In the genomic region with DNA sequence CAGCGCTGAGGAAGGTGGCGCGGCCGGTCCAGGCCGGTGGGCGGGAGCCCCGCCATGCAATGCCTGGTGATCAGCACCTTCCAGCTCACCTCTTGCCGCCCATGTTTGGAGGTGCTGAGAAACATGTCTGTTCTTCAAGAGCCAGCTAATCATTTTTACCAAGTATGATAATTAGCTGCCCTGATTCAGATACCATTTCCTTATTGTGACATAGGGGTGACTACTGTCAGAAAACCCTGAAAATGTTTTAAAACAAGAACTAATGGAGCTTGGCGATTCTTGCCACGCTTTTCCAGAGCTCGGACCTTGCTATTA, we compare ENCODE assay signal across 10 cellular contexts. TPM values are rescaled to one million over a fixed set of nuclear protein-coding genes. Genes with fewer than 3 reads are reported as not detected.
A peak's percentile ranks its signal among the peaks of the same experiment; 100 is the strongest.
DNase-seq lines count a peak whose midpoint lies in the region; ATAC-seq and TF ChIP-seq lines count a peak whose summit lies in the region.
"Had no signal": no experiment of that assay in that cellular context is flagged by ENCODE, and none has a peak within 500 bp of the region (broad histone marks: within the 10 kb centered on the region; RNA-seq: fewer than 3 reads in every experiment).

No MANE protein-coding gene starts in this region.

- peak; percentile 13 to 72 for DNase-seq in NOMO-1 (lab: John Stamatoyannopoulos, UW; ENCODE audit: unreplicated experiment in 2 of 2)
- no peak for DNase-seq in NOMO-1 treated with dmso at 0.1 percent for 144 hours (lab: John Stamatoyannopoulos, UW; ENCODE audit: unreplicated experiment)
- DNase-seq in astrocyte of the cerebellum (ENCODE audit: low read depth), result no peak
- peak; percentile 31 for DNase-seq in kidney tubule cell (ENCODE audit: low spot score)
- DNase-seq in left colon, result no peak
- DNase-seq in AG08396 (ENCODE audit: low spot score), result no peak
- DNase-seq: Karpas-422 had no signal

- H3K27me3 ChIP-seq in subcutaneous abdominal adipose tissue (ENCODE audit: control insufficient read depth in 5 of 5, insufficient read depth in 4 of 5, low read length in 5 of 5), result peaks cover 0 to 26% (median 6%) of the 10 kb centered on the region in 5 donors

- H3K36me3 ChIP-seq in subcutaneous abdominal adipose tissue (ENCODE audit: control insufficient read depth in 5 of 5, insufficient read depth in 5 of 5, low read length in 5 of 5), result no peaks in the 10 kb centered on the region

- H3K4me1 ChIP-seq in subcutaneous abdominal adipose tissue (ENCODE audit: control insufficient read depth in 5 of 5, insufficient read depth in 5 of 5, low read length in 5 of 5), result peaks cover 0 to 22% (median 14%) of the 10 kb centered on the region in 5 donors

- H3K9me3 ChIP-seq in subcutaneous abdominal adipose tissue (ENCODE audit: control insufficient read depth in 5 of 5, low read length in 5 of 5), result no peaks in the 10 kb centered on the region

- ATAC-seq in HG03457 (IDR thresholded peaks at IDR 0.05; ENCODE audit: unreplicated experiment) (no peak), left colon (no peak)

- H3K9ac ChIP-seq in subcutaneous abdominal adipose tissue (ENCODE audit: low read length in 5 of 5), result no peak overlapping the region

- in situ Hi-C loops in astrocyte of the cerebellum (cut with HindIII; ENCODE audit: low sequenced_read_pairs), result no loop called here

- intact Hi-C loops in left colon (cut with DNase I, micrococcal nuclease), result no loop called here

- no peak for TF ChIP-seq CTCF in astrocyte of the cerebellum (IDR thresholded peaks at IDR 0.05; ENCODE audit: low read depth, low read length, missing control alignments)

- no peak overlapping the region for H3K27ac ChIP-seq in subcutaneous abdominal adipose tissue (ENCODE audit: low read depth, low read length)

- H3K4me3 ChIP-seq in astrocyte of the cerebellum (ENCODE audit: low read depth, low read length) (peak overlapping the region; percentile 54), subcutaneous abdominal adipose tissue (ENCODE audit: low read depth in 1 of 5, low read length in 5 of 5) (peak overlapping the region in 4 of 5 donors; percentile 69 to 89 (median 78))

RNA-seq across cellular contexts. Expression of gene SFTPD, which starts 33.5 kb away (rescaled TPM):
- total RNA-seq in left colon, result not detected
- total RNA-seq: CD4-positive, CD25-positive, alpha-beta regulatory T cell had no signal

Comparison
In these comparisons a context has a peak if more than half of its experiments do, and no peak if none do; other contexts are left out.
1. DNase-seq: peak in NOMO-1 (2 of 2) and kidney tubule cell (single experiment); none in NOMO-1 treated with dmso at 0.1 percent for 144 hours (single experiment), astrocyte of the cerebellum (single experiment), left colon (0 of 2) and AG08396 (single experiment).